ENCODE assay signal across 26 cellular contexts in the genomic region with DNA sequence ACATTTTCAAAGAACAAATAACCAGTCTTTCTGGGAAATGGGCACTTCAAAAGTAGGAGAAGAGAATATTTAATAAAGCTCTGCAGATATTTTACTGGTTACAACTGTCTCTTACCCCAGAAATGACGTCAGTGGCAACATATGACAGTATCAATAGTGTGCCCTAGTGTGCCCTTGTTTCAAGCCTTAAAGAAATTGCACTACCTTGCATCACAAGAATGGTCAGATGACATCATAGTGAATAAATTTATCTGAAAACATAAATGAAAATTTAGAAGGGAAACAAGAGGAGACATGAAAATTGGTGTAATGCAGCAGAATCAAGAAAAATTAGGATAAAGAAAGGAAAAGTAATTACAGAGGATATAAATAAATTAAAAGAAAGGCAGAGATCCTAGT.
"Had no signal": no experiment of that assay in that cellular context is flagged by ENCODE, and none has a peak within 500 bp of the region (broad histone marks: within the 10 kb centered on the region; RNA-seq: fewer than 3 reads in every experiment).

No MANE protein-coding gene starts in this region.

- H3K4me3 ChIP-seq: ascending aorta, cardiac muscle cell, Peyer's patch, SJSA1 had no signal

- H3K27me3 ChIP-seq: ascending aorta, cardiac muscle cell, Peyer's patch, SJSA1 had no signal

- DNase-seq: activated CD4-positive, alpha-beta T cell treated with anti-CD3 and anti-CD28 coated beads for 1 hour; activated CD4-positive, alpha-beta T cell treated with anti-CD3 and anti-CD28 coated beads, Interleukin-2, amount 10 ng/mL, durations not matched to agents 24 days and 14 days; activated CD4-positive, alpha-beta T cell treated with anti-CD3 and anti-CD28 coated beads, Interleukin-2, amount 50 U/mL, for 48 hours; activated CD8-positive, alpha-beta memory T cell treated with anti-CD3 and anti-CD28 coated beads, Interleukin-2, amount 10 ng/mL, durations not matched to agents 7 days and 5 days; activated effector memory CD4-positive, alpha-beta T cell treated with Interleukin-2 at 50 U/mL for 16 hours; activated naive CD4-positive, alpha-beta T cell; activated naive CD8-positive, alpha-beta T cell treated with anti-CD3 and anti-CD28 coated beads, Interleukin-2, amount 50 U/mL, for 24 hours; activated T-cell treated with anti-CD3 and anti-CD28 coated beads, Interleukin-2, amount 50 U/mL, for 24 hours; amniotic stem cell; KBM-7; NCI-H1105 treated with DMSO at 0.1 percent for 48 hours; NCI-H146; NCI-H187 treated with DMSO at 0.1 percent for 48 hours; NCI-H2081 treated with DMSO at 0.1 percent for 48 hours; NCI-H2171; NCI-H526; NCI-H774; Peyer's patch; SHP77; SW 1271 had no signal

- H3K36me3 ChIP-seq: ascending aorta, cardiac muscle cell, Peyer's patch, SJSA1 had no signal

- ATAC-seq: activated CD8-positive, alpha-beta memory T cell treated with anti-CD3 and anti-CD28 coated beads, Interleukin-2, amount 10 ng/mL, durations not matched to agents 7 days and 5 days; activated naive CD4-positive, alpha-beta T cell treated with anti-CD3 and anti-CD28 coated beads, Interleukin-2, amount 50 U/mL, for 72 hours; activated naive CD8-positive, alpha-beta T cell treated with anti-CD3 and anti-CD28 coated beads, Interleukin-2, amount 50 U/mL, for 24 hours; SK-N-SH treated with all-trans-retinoic acid at 6 μM for 48 hours; WTC11 had no signal

- H3K27ac ChIP-seq: ascending aorta, cardiac muscle cell, SJSA1 had no signal

- H3K9me3 ChIP-seq: ascending aorta, Peyer's patch, SJSA1 had no signal
